ENCODE assay signal across 1 cellular context in the genomic region with DNA sequence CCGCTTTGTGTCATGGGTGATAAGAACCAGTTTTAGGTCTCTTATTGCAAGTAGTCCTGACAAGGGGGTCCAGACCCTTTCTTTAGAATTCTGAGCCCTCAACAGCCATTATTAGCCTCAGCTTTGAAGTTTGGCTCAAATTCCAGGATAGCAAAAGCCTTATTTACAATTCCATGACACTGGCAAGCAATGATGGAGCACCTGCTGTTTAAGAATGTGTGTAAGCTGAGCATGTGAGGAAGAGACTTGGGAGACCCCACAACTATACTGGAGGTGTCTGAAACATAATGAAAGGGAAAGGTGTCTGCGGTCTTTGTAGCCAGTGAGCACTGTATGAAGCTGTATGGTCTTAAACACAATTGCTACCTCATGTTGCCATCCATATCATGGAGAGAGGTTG.
A peak's percentile ranks its signal among the peaks of the same experiment; 100 is the strongest.
TF ChIP-seq lines count a peak whose summit lies in the region.

No MANE protein-coding gene starts in this region.

TF ChIP-seq in WTC11, 78 proteins besides CTCF, POLR2A, EP300 and RAD21:
- TF ChIP-seq, protein P1, sequence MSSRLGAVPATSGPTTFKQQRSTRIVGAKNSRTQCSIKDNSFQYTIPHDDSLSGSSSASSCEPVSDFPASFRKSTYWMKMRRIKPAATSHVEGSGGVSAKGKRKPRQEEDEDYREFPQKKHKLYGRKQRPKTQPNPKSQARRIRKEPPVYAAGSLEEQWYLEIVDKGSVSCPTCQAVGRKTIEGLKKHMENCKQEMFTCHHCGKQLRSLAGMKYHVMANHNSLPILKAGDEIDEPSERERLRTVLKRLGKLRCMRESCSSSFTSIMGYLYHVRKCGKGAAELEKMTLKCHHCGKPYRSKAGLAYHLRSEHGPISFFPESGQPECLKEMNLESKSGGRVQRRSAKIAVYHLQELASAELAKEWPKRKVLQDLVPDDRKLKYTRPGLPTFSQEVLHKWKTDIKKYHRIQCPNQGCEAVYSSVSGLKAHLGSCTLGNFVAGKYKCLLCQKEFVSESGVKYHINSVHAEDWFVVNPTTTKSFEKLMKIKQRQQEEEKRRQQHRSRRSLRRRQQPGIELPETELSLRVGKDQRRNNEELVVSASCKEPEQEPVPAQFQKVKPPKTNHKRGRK (CRISPR knock-in tag; IDR thresholded peaks at IDR 0.05; ENCODE audit: borderline replicate concordance) = 0 out of 2 replicates have a peak, but pooled peaks have one; percentile 12
- TF ChIP-seq, protein P2, sequence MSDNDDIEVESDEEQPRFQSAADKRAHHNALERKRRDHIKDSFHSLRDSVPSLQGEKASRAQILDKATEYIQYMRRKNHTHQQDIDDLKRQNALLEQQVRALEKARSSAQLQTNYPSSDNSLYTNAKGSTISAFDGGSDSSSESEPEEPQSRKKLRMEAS (CRISPR knock-in tag; IDR thresholded peaks at IDR 0.05) = 0 out of 2 replicates have a peak, but pooled peaks have one; percentile 8
- TF ChIP-seq ZNF416 (CRISPR knock-in tag; IDR thresholded peaks at IDR 0.05) = no peak
- no peak for TF ChIP-seq ZNF121 (CRISPR knock-in tag; IDR thresholded peaks at IDR 0.05)
- no peak for TF ChIP-seq SMAD3 (CRISPR knock-in tag; IDR thresholded peaks at IDR 0.05; ENCODE audit: borderline replicate concordance)
- no peak for TF ChIP-seq FOXK1 (CRISPR knock-in tag; IDR thresholded peaks at IDR 0.05)
- no peak for TF ChIP-seq ZNF671 (CRISPR knock-in tag; IDR thresholded peaks at IDR 0.05)
- TF ChIP-seq ZNF138 (CRISPR knock-in tag; conservative IDR thresholded peaks at IDR 0.05) = no peak
- TF ChIP-seq, protein P3, sequence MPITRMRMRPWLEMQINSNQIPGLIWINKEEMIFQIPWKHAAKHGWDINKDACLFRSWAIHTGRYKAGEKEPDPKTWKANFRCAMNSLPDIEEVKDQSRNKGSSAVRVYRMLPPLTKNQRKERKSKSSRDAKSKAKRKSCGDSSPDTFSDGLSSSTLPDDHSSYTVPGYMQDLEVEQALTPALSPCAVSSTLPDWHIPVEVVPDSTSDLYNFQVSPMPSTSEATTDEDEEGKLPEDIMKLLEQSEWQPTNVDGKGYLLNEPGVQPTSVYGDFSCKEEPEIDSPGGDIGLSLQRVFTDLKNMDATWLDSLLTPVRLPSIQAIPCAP (CRISPR knock-in tag; IDR thresholded peaks at IDR 0.05) = no peak
- TF ChIP-seq SP1 (CRISPR knock-in tag; conservative IDR thresholded peaks at IDR 0.05) = 0 out of 2 replicates have a peak, but pooled peaks have one; percentile 22
- TF ChIP-seq, protein P4, sequence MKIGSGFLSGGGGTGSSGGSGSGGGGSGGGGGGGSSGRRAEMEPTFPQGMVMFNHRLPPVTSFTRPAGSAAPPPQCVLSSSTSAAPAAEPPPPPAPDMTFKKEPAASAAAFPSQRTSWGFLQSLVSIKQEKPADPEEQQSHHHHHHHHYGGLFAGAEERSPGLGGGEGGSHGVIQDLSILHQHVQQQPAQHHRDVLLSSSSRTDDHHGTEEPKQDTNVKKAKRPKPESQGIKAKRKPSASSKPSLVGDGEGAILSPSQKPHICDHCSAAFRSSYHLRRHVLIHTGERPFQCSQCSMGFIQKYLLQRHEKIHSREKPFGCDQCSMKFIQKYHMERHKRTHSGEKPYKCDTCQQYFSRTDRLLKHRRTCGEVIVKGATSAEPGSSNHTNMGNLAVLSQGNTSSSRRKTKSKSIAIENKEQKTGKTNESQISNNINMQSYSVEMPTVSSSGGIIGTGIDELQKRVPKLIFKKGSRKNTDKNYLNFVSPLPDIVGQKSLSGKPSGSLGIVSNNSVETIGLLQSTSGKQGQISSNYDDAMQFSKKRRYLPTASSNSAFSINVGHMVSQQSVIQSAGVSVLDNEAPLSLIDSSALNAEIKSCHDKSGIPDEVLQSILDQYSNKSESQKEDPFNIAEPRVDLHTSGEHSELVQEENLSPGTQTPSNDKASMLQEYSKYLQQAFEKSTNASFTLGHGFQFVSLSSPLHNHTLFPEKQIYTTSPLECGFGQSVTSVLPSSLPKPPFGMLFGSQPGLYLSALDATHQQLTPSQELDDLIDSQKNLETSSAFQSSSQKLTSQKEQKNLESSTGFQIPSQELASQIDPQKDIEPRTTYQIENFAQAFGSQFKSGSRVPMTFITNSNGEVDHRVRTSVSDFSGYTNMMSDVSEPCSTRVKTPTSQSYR (CRISPR knock-in tag; IDR thresholded peaks at IDR 0.05) = no peak
- TF ChIP-seq NFE2L1 (CRISPR knock-in tag; IDR thresholded peaks at IDR 0.05) = 0 out of 2 replicates have a peak, but pooled peaks have one; percentile 22
- TF ChIP-seq TEAD1 (CRISPR knock-in tag; IDR thresholded peaks at IDR 0.05) = peak; percentile 50; the same call in 1 of the 2 replicates
- TF ChIP-seq CBFB (CRISPR knock-in tag; IDR thresholded peaks at IDR 0.05; ENCODE audit: low read depth) = no peak
- no peak for TF ChIP-seq CREM (CRISPR knock-in tag; IDR thresholded peaks at IDR 0.05)
